In genomic region chr5:108619815-108620214, GRCh38 we compare ENCODE assay signal across 32 cellular contexts.
"Had no signal": no experiment of that assay in that cellular context is flagged by ENCODE, and none has a peak within 500 bp of the region (broad histone marks: within the 10 kb centered on the region; RNA-seq: fewer than 3 reads in every experiment).

No MANE protein-coding gene starts in this region.

- H3K27me3 Mint-ChIP-seq: brain had no signal

- H3K9me3 Mint-ChIP-seq: activated CD4-positive, alpha-beta memory T cell treated with anti-CD3 and anti-CD28 coated beads for 36 hours; activated naive CD4-positive, alpha-beta T cell treated with anti-CD3 and anti-CD28 coated beads for 36 hours; activated naive CD4-positive, alpha-beta T cell treated with anti-CD3 and anti-CD28 coated beads, Interleukin-2, amount 50 U/mL, for 24 hours; activated T-helper 1 cell treated with anti-CD3 and anti-CD28 coated beads, Interleukin-12 subunit alpha, Interleukin-12 subunit beta, Interleukin-2, Interleukin-4 antibody, amounts not matched to agents 30 ng/mL and 10 ng/mL and 1 ng/mL, durations not matched to agents 14 hours and 24 hours and 36 hours; activated T-helper 2 cell treated with anti-CD3 and anti-CD28 coated beads, Interferon-gamma antibody, Interleukin-2, Interleukin-4, amounts not matched to agents 10 μg/mL and 5 μg/mL and 100 μg/mL, durations not matched to agents 14 hours and 24 hours and 36 hours; T-helper 2 cell treated with Interferon-gamma antibody and Interleukin-4, amounts not matched to agents 5 μg/mL and 100 μg/mL, for 36 hours had no signal

- H3K4me3 Mint-ChIP-seq: activated CD4-positive, alpha-beta memory T cell treated with anti-CD3 and anti-CD28 coated beads for 36 hours; activated CD8-positive, alpha-beta memory T cell treated with anti-CD3 and anti-CD28 coated beads, Interleukin-2, amount 10 ng/mL, durations not matched to agents 7 days and 5 days; activated CD8-positive, alpha-beta T cell treated with anti-CD3 and anti-CD28 coated beads, Interleukin-2, amount 10 ng/mL, durations not matched to agents 7 days and 5 days; activated naive CD4-positive, alpha-beta T cell treated with anti-CD3 and anti-CD28 coated beads for 36 hours; activated naive CD4-positive, alpha-beta T cell treated with anti-CD3 and anti-CD28 coated beads, Interleukin-2, amount 50 U/mL, for 24 hours; activated naive CD8-positive, alpha-beta T cell treated with anti-CD3 and anti-CD28 coated beads for 36 hours; activated naive CD8-positive, alpha-beta T cell treated with anti-CD3 and anti-CD28 coated beads, Interleukin-2, amount 50 U/mL, for 24 hours; activated T-helper 1 cell treated with anti-CD3 and anti-CD28 coated beads, Interleukin-12 subunit alpha, Interleukin-12 subunit beta, Interleukin-2, Interleukin-4 antibody, amounts not matched to agents 30 ng/mL and 10 ng/mL and 1 ng/mL, durations not matched to agents 14 hours and 24 hours and 36 hours; brain; endodermal cell; T-helper 17 cell; T-helper 2 cell treated with Interferon-gamma antibody and Interleukin-4, amounts not matched to agents 5 μg/mL and 100 μg/mL, for 36 hours had no signal

- ATAC-seq: activated CD8-positive, alpha-beta memory T cell treated with anti-CD3 and anti-CD28 coated beads, Interleukin-2, amount 10 ng/mL, durations not matched to agents 7 days and 5 days; activated CD8-positive, alpha-beta T cell treated with anti-CD3 and anti-CD28 coated beads, Interleukin-2, amount 10 ng/mL, durations not matched to agents 7 days and 5 days; activated naive CD8-positive, alpha-beta T cell treated with anti-CD3 and anti-CD28 coated beads, Interleukin-2, amount 50 U/mL, for 24 hours; esophagus mucosa; T-helper 17 cell had no signal

- H3K36me3 Mint-ChIP-seq: activated CD4-positive, alpha-beta memory T cell treated with anti-CD3 and anti-CD28 coated beads for 36 hours; activated CD8-positive, alpha-beta memory T cell treated with anti-CD3 and anti-CD28 coated beads, Interleukin-2, amount 10 ng/mL, durations not matched to agents 7 days and 5 days; activated naive CD4-positive, alpha-beta T cell treated with anti-CD3 and anti-CD28 coated beads, Interleukin-2, amount 50 U/mL, for 24 hours; activated naive CD8-positive, alpha-beta T cell treated with anti-CD3 and anti-CD28 coated beads for 36 hours; brain had no signal

- H3K27ac Mint-ChIP-seq: activated CD4-positive, alpha-beta memory T cell treated with anti-CD3 and anti-CD28 coated beads for 36 hours; activated CD8-positive, alpha-beta memory T cell treated with anti-CD3 and anti-CD28 coated beads, Interleukin-2, amount 10 ng/mL, durations not matched to agents 7 days and 5 days; activated CD8-positive, alpha-beta T cell treated with anti-CD3 and anti-CD28 coated beads, Interleukin-2, amount 10 ng/mL, durations not matched to agents 7 days and 5 days; activated naive CD4-positive, alpha-beta T cell treated with anti-CD3 and anti-CD28 coated beads for 36 hours; activated naive CD4-positive, alpha-beta T cell treated with anti-CD3 and anti-CD28 coated beads, Interleukin-2, amount 50 U/mL, for 24 hours; activated naive CD8-positive, alpha-beta T cell treated with anti-CD3 and anti-CD28 coated beads for 36 hours; activated naive CD8-positive, alpha-beta T cell treated with anti-CD3 and anti-CD28 coated beads, Interleukin-2, amount 50 U/mL, for 24 hours; activated T-helper 1 cell treated with anti-CD3 and anti-CD28 coated beads, Interleukin-12 subunit alpha, Interleukin-12 subunit beta, Interleukin-2, Interleukin-4 antibody, amounts not matched to agents 30 ng/mL and 10 ng/mL and 1 ng/mL, durations not matched to agents 14 hours and 24 hours and 36 hours; activated T-helper 2 cell treated with anti-CD3 and anti-CD28 coated beads, Interferon-gamma antibody, Interleukin-2, Interleukin-4, amounts not matched to agents 10 μg/mL and 5 μg/mL and 100 μg/mL, durations not matched to agents 14 hours and 24 hours and 36 hours; brain; endodermal cell; T-helper 17 cell; T-helper 2 cell treated with Interferon-gamma antibody and Interleukin-4, amounts not matched to agents 5 μg/mL and 100 μg/mL, for 36 hours had no signal

- H3K27me3 ChIP-seq: adrenal gland, breast epithelium, cardiac muscle cell, colonic mucosa had no signal

- H3K4me1 Mint-ChIP-seq: activated CD8-positive, alpha-beta memory T cell treated with anti-CD3 and anti-CD28 coated beads, Interleukin-2, amount 10 ng/mL, durations not matched to agents 7 days and 5 days; activated naive CD4-positive, alpha-beta T cell treated with anti-CD3 and anti-CD28 coated beads, Interleukin-2, amount 50 U/mL, for 24 hours; activated naive CD8-positive, alpha-beta T cell treated with anti-CD3 and anti-CD28 coated beads for 36 hours; activated naive CD8-positive, alpha-beta T cell treated with anti-CD3 and anti-CD28 coated beads, Interleukin-2, amount 50 U/mL, for 24 hours; brain; endodermal cell; T-helper 17 cell had no signal

- H3K27ac ChIP-seq: adrenal gland, breast epithelium, cardiac muscle cell, colonic mucosa had no signal

- H3K4me3 ChIP-seq: adrenal gland, breast epithelium, cardiac muscle cell, colonic mucosa had no signal

- H3K36me3 ChIP-seq: adrenal gland, breast epithelium, cardiac muscle cell, colonic mucosa had no signal

- H3K4me1 ChIP-seq: adrenal gland, breast epithelium, colonic mucosa had no signal

- DNase-seq: activated CD4-positive, alpha-beta memory T cell treated with anti-CD3 and anti-CD28 coated beads for 36 hours; activated CD4-positive, alpha-beta T cell treated with anti-CD3 and anti-CD28 coated beads for 1 hour; activated CD4-positive, alpha-beta T cell treated with anti-CD3 and anti-CD28 coated beads for 4 hours; activated CD8-positive, alpha-beta memory T cell treated with anti-CD3 and anti-CD28 coated beads, Interleukin-2, amount 10 ng/mL, durations not matched to agents 7 days and 5 days; activated CD8-positive, alpha-beta memory T cell treated with anti-CD3 and anti-CD28 coated beads, Interleukin-2, amount 50 U/mL, for 4 hours; activated CD8-positive, alpha-beta T cell treated with anti-CD3 and anti-CD28 coated beads, Interleukin-2, amount 10 ng/mL, durations not matched to agents 7 days and 5 days; activated effector memory CD4-positive, alpha-beta T cell treated with anti-CD3 and anti-CD28 coated beads, Interleukin-2, amount 50 U/mL, for 16 hours; activated naive CD4-positive, alpha-beta T cell treated with anti-CD3 and anti-CD28 coated beads for 36 hours; activated naive CD8-positive, alpha-beta T cell treated with anti-CD3 and anti-CD28 coated beads for 36 hours; activated naive CD8-positive, alpha-beta T cell treated with anti-CD3 and anti-CD28 coated beads, Interleukin-2, amount 50 U/mL, for 24 hours; activated T-cell treated with anti-CD3 and anti-CD28 coated beads, Interleukin-2, amount 50 U/mL, for 1 hour; activated T-cell treated with anti-CD3 and anti-CD28 coated beads, Interleukin-2, amount 50 U/mL, for 48 hours; adrenal gland; aorta; central memory CD4-positive, alpha-beta T cell; cerebellar nuclear complex; colonic mucosa; effector CD8-positive, alpha-beta T cell; endodermal cell; foreskin fibroblast; head of caudate nucleus; T-helper 1 cell; T-helper 17 cell; T1000 had no signal
